32 cellular contexts compared by ENCODE assay signal in the genomic region with DNA sequence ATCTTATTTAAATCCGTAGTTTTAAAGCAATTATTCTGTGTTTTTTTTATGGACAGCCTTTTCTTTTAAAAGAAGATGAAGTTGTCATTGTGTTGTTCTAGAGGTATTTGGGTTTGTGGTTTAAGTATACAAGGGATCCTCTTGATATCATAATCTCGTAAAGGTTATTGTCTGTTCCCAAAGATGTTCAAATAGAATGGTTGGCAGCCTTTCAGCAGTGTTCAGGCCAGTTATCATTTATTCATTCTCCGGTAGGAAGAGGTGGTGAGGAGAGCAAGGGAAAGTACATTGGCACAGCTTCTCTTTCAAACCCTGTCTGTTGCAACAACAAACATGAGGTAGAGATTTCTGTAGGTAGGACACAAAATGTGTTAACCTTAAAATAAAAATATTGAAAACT.
"Had no signal": no experiment of that assay in that cellular context is flagged by ENCODE, and none has a peak within 500 bp of the region (broad histone marks: within the 10 kb centered on the region; RNA-seq: fewer than 3 reads in every experiment).

No MANE protein-coding gene starts in this region.

- H3K4me3 ChIP-seq: adrenal gland, body of pancreas, breast epithelium had no signal

- ATAC-seq: activated CD4-positive, alpha-beta T cell treated with anti-CD3 and anti-CD28 coated beads for 36 hours; activated CD4-positive, CD25-positive, alpha-beta regulatory T cell treated with anti-CD3 and anti-CD28 coated beads, Interleukin-2, amount 50 U/mL, for 24 hours; activated CD8-positive, alpha-beta memory T cell treated with anti-CD3 and anti-CD28 coated beads, Interleukin-2, amount 10 ng/mL, durations not matched to agents 7 days and 5 days; activated CD8-positive, alpha-beta T cell treated with anti-CD3 and anti-CD28 coated beads, Interleukin-2, amount 10 ng/mL, durations not matched to agents 7 days and 5 days; activated naive CD4-positive, alpha-beta T cell treated with anti-CD3 and anti-CD28 coated beads, Interleukin-2, amount 50 U/mL, for 72 hours; body of pancreas; WTC11 had no signal

- H3K27me3 ChIP-seq: adrenal gland, body of pancreas, brain microvascular endothelial cell, breast epithelium had no signal

- H3K27ac ChIP-seq: adrenal gland, body of pancreas, brain microvascular endothelial cell, breast epithelium, WERI-Rb-1 had no signal

- H3K36me3 ChIP-seq: adrenal gland, brain microvascular endothelial cell, breast epithelium, WERI-Rb-1 had no signal

- DNase-seq: activated CD4-positive, alpha-beta memory T cell treated with anti-CD3 and anti-CD28 coated beads, Interleukin-2, amount 10 ng/mL, durations not matched to agents 7 days and 5 days; activated CD4-positive, alpha-beta T cell treated with anti-CD3 and anti-CD28 coated beads for 1 hour; activated CD4-positive, alpha-beta T cell treated with anti-CD3 and anti-CD28 coated beads for 36 hours; activated CD4-positive, alpha-beta T cell treated with anti-CD3 and anti-CD28 coated beads for 48 hours; activated CD4-positive, alpha-beta T cell treated with anti-CD3 and anti-CD28 coated beads, Interleukin-2, amount 10 ng/mL, durations not matched to agents 7 days and 5 days; activated CD4-positive, alpha-beta T cell treated with anti-CD3 and anti-CD28 coated beads, Interleukin-2, amount 50 U/mL, for 48 hours; activated CD4-positive, CD25-positive, alpha-beta regulatory T cell; activated CD8-positive, alpha-beta memory T cell treated with anti-CD3 and anti-CD28 coated beads for 24 hours; activated CD8-positive, alpha-beta memory T cell treated with anti-CD3 and anti-CD28 coated beads, Interleukin-2, amount 10 ng/mL, durations not matched to agents 7 days and 5 days; activated CD8-positive, alpha-beta memory T cell treated with anti-CD3 and anti-CD28 coated beads, Interleukin-2, amount 50 U/mL, for 48 hours; activated CD8-positive, alpha-beta T cell treated with anti-CD3 and anti-CD28 coated beads, Interleukin-2, amount 10 ng/mL, durations not matched to agents 7 days and 5 days; activated effector memory CD4-positive, alpha-beta T cell treated with Interleukin-2 at 50 U/mL for 16 hours; activated gamma-delta T cell; activated naive CD4-positive, alpha-beta T cell treated with anti-CD3 and anti-CD28 coated beads, Interleukin-2, amount 10 ng/mL, durations not matched to agents 7 days and 5 days; activated naive CD4-positive, alpha-beta T cell treated with Interleukin-2 at 50 U/mL for 16 hours; activated naive CD8-positive, alpha-beta T cell treated with anti-CD3 and anti-CD28 coated beads for 36 hours; activated T-cell treated with anti-CD3 and anti-CD28 coated beads, Interleukin-2, amount 50 U/mL, for 24 hours; activated T-cell treated with anti-CD3 and anti-CD28 coated beads, Interleukin-2, amount 50 U/mL, for 48 hours; adrenal gland; amniotic stem cell; aorta; body of pancreas; brain microvascular endothelial cell; central memory CD4-positive, alpha-beta T cell; T-helper 1 cell; T-helper 2 cell; T-helper 9 cell; WERI-Rb-1 had no signal

- H3K4me1 ChIP-seq: body of pancreas, breast epithelium had no signal

- H3K9me3 ChIP-seq: adrenal gland, breast epithelium had no signal
